Comparison of ENCODE assay signal across 1 cellular context in the genomic region with DNA sequence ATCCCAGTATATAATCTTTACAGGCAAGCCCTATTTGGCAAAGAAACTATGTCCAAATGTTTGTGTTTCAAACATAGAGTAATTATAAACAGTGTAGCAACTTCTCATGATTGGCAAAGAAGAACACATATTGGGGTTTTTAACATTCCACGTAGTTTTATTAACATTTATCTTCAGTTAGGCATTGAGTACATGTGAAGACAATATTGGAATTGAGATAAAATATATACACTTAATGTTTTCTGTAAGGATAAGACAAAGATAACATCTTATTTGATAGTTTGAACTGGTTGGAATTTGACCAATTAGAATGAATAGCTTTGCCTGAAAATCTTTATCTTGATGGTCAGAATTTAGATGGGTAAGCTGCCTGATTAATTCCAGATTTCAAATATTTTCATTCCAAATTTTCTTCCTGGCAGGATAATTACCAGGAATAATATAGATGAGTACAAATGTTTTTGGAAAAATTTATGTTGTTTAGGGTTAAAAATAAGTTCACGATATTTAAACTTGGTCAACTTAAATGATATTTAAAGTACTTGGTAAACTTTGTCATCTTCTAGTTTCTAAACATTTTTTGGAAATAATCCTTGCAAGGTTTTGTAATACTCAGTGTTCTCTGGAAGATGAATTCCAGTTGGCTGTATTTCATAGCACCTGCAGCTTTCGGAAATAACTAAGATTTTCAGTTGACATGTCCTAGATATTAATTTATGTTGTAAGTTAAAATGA.
TF ChIP-seq lines count a peak whose summit lies in the region.

No MANE protein-coding gene starts in this region.

TF ChIP-seq in SK-N-SH, 30 proteins besides CTCF, POLR2A, EP300 and RAD21 (continued from another document):
- TF ChIP-seq IRF3 (IDR thresholded peaks at IDR 0.05; ENCODE audit: low read depth, low read length) (no peak), FOXJ3 (CRISPR knock-in tag; IDR thresholded peaks at IDR 0.05) (no peak), JUND (IDR thresholded peaks at IDR 0.05) (0 out of 2 replicates have a peak, but pooled peaks have one; percentile 4), TAF1 (IDR thresholded peaks at IDR 0.05; ENCODE audit: borderline replicate concordance, low read depth, low read length) (no peak), MAX (IDR thresholded peaks at IDR 0.05; ENCODE audit: low read depth) (no peak), RFX5 (IDR thresholded peaks at IDR 0.05; ENCODE audit: low read length) (no peak), GATA2 (CRISPR knock-in tag; IDR thresholded peaks at IDR 0.05) (no peak), POLR2AphosphoS5 (IDR thresholded peaks at IDR 0.05; ENCODE audit: low read depth, low read length) (peak; percentile 20; the same call in 1 of the 2 replicates), RCOR1 (IDR thresholded peaks at IDR 0.05; ENCODE audit: low read length) (no peak), SIN3A (IDR thresholded peaks at IDR 0.05; ENCODE audit: borderline replicate concordance, low read depth, low read length) (no peak), TCF12 (IDR thresholded peaks at IDR 0.05) (peak; percentile 74), NRF1 (IDR thresholded peaks at IDR 0.05; ENCODE audit: low read depth, low read length) (no peak), YY1 (IDR thresholded peaks at IDR 0.05; ENCODE audit: low read depth) (no peak), MEF2A (IDR thresholded peaks at IDR 0.05; ENCODE audit: borderline replicate concordance, low read depth) (no peak), CHD2 (IDR thresholded peaks at IDR 0.05; ENCODE audit: low read length, partially characterized antibody) (no peak), RXRA (IDR thresholded peaks at IDR 0.05; ENCODE audit: borderline replicate concordance, low read depth) (no peak), GABPA (IDR thresholded peaks at IDR 0.05; ENCODE audit: low read depth) (no peak), EZH2phosphoT487 (IDR thresholded peaks at IDR 0.05; ENCODE audit: borderline replicate concordance, low read depth) (no peak), MXI1 (IDR thresholded peaks at IDR 0.05; ENCODE audit: low read depth, low read length) (no peak)
- TF ChIP-seq, protein P1, sequence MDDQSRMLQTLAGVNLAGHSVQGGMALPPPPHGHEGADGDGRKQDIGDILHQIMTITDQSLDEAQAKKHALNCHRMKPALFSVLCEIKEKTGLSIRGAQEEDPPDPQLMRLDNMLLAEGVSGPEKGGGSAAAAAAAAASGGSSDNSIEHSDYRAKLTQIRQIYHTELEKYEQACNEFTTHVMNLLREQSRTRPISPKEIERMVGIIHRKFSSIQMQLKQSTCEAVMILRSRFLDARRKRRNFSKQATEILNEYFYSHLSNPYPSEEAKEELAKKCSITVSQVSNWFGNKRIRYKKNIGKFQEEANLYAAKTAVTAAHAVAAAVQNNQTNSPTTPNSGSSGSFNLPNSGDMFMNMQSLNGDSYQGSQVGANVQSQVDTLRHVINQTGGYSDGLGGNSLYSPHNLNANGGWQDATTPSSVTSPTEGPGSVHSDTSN (IDR thresholded peaks at IDR 0.05): peak; percentile 34; the same call in 1 of the 2 replicates
- TF ChIP-seq, protein P2, sequence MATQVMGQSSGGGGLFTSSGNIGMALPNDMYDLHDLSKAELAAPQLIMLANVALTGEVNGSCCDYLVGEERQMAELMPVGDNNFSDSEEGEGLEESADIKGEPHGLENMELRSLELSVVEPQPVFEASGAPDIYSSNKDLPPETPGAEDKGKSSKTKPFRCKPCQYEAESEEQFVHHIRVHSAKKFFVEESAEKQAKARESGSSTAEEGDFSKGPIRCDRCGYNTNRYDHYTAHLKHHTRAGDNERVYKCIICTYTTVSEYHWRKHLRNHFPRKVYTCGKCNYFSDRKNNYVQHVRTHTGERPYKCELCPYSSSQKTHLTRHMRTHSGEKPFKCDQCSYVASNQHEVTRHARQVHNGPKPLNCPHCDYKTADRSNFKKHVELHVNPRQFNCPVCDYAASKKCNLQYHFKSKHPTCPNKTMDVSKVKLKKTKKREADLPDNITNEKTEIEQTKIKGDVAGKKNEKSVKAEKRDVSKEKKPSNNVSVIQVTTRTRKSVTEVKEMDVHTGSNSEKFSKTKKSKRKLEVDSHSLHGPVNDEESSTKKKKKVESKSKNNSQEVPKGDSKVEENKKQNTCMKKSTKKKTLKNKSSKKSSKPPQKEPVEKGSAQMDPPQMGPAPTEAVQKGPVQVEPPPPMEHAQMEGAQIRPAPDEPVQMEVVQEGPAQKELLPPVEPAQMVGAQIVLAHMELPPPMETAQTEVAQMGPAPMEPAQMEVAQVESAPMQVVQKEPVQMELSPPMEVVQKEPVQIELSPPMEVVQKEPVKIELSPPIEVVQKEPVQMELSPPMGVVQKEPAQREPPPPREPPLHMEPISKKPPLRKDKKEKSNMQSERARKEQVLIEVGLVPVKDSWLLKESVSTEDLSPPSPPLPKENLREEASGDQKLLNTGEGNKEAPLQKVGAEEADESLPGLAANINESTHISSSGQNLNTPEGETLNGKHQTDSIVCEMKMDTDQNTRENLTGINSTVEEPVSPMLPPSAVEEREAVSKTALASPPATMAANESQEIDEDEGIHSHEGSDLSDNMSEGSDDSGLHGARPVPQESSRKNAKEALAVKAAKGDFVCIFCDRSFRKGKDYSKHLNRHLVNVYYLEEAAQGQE (IDR thresholded peaks at IDR 0.05; ENCODE audit: low read depth, low read length): no peak
